In the genomic region with DNA sequence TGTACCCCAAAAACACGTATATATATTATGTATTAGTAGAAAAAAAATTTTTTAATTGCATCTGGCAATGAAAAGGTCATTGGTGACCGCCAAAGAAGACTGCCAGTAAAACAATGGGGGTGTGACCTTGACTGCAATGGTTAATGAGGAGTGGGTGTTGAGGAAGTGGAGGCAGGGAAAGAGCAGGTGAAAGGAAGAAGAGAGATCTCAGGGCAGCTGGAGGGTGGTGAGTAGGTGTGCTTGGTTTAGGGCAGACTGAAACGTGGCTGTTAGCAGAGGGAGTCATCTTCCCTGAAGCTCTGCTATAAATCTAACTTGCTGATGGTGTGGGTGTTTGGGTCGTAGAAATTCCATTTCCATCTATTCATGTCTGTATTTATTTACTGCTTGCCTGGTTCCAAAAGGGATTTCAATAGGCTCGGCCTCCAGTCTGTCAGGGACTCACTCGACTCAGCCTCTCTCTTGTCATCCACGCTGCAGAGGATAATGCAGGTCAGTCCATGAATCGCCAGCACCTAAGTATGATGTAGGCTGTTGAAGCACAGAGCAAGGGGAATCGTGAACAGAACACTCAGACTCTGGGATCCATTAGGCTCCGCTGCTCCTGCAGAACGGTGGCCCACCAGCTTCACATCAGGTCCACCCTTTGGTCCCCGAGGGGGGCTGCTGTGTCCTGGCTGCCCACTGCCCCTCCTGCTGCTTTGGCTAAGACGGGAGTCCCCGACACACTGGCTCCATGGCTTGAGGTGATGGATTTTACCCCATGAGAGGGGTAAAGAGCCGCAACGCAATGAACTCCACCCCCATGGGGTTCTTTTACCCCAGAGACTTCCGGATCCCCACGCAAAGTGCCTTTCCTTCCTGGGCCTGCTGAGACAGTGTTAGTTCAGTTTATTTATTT, we compare ENCODE assay signal across 1 cellular context.
TF ChIP-seq lines count a peak whose summit lies in the region.

No MANE protein-coding gene starts in this region.

TF ChIP-seq in H1, 55 proteins besides CTCF, POLR2A, EP300 and RAD21 (continued from another document):
- TF ChIP-seq, protein P1, sequence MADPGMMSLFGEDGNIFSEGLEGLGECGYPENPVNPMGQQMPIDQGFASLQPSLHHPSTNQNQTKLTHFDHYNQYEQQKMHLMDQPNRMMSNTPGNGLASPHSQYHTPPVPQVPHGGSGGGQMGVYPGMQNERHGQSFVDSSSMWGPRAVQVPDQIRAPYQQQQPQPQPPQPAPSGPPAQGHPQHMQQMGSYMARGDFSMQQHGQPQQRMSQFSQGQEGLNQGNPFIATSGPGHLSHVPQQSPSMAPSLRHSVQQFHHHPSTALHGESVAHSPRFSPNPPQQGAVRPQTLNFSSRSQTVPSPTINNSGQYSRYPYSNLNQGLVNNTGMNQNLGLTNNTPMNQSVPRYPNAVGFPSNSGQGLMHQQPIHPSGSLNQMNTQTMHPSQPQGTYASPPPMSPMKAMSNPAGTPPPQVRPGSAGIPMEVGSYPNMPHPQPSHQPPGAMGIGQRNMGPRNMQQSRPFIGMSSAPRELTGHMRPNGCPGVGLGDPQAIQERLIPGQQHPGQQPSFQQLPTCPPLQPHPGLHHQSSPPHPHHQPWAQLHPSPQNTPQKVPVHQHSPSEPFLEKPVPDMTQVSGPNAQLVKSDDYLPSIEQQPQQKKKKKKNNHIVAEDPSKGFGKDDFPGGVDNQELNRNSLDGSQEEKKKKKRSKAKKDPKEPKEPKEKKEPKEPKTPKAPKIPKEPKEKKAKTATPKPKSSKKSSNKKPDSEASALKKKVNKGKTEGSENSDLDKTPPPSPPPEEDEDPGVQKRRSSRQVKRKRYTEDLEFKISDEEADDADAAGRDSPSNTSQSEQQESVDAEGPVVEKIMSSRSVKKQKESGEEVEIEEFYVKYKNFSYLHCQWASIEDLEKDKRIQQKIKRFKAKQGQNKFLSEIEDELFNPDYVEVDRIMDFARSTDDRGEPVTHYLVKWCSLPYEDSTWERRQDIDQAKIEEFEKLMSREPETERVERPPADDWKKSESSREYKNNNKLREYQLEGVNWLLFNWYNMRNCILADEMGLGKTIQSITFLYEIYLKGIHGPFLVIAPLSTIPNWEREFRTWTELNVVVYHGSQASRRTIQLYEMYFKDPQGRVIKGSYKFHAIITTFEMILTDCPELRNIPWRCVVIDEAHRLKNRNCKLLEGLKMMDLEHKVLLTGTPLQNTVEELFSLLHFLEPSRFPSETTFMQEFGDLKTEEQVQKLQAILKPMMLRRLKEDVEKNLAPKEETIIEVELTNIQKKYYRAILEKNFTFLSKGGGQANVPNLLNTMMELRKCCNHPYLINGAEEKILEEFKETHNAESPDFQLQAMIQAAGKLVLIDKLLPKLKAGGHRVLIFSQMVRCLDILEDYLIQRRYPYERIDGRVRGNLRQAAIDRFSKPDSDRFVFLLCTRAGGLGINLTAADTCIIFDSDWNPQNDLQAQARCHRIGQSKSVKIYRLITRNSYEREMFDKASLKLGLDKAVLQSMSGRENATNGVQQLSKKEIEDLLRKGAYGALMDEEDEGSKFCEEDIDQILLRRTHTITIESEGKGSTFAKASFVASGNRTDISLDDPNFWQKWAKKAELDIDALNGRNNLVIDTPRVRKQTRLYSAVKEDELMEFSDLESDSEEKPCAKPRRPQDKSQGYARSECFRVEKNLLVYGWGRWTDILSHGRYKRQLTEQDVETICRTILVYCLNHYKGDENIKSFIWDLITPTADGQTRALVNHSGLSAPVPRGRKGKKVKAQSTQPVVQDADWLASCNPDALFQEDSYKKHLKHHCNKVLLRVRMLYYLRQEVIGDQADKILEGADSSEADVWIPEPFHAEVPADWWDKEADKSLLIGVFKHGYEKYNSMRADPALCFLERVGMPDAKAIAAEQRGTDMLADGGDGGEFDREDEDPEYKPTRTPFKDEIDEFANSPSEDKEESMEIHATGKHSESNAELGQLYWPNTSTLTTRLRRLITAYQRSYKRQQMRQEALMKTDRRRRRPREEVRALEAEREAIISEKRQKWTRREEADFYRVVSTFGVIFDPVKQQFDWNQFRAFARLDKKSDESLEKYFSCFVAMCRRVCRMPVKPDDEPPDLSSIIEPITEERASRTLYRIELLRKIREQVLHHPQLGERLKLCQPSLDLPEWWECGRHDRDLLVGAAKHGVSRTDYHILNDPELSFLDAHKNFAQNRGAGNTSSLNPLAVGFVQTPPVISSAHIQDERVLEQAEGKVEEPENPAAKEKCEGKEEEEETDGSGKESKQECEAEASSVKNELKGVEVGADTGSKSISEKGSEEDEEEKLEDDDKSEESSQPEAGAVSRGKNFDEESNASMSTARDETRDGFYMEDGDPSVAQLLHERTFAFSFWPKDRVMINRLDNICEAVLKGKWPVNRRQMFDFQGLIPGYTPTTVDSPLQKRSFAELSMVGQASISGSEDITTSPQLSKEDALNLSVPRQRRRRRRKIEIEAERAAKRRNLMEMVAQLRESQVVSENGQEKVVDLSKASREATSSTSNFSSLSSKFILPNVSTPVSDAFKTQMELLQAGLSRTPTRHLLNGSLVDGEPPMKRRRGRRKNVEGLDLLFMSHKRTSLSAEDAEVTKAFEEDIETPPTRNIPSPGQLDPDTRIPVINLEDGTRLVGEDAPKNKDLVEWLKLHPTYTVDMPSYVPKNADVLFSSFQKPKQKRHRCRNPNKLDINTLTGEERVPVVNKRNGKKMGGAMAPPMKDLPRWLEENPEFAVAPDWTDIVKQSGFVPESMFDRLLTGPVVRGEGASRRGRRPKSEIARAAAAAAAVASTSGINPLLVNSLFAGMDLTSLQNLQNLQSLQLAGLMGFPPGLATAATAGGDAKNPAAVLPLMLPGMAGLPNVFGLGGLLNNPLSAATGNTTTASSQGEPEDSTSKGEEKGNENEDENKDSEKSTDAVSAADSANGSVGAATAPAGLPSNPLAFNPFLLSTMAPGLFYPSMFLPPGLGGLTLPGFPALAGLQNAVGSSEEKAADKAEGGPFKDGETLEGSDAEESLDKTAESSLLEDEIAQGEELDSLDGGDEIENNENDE (IDR thresholded peaks at IDR 0.05; ENCODE audit: insufficient replicate concordance, low read length), result no peak
